In the genomic region with DNA sequence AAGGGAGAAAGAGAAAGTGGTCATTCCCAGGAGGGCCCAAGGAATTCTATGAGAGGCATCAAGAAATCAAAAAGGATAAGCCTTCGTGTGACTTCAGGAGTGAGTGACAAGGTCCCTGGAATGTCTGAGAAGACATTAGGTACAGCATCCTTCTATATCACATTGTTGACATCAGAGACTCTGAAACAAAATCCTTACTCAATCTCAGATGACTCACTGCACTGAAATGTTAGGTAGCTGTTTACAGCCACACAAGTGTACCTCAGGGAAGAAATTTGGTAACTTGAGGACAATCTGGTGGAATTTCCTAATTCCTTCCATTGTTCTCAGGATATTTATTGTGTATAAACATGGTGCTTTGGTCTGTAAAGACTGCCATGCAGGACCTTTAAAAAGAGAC, we compare ENCODE assay signal across 18 cellular contexts. TPM values are rescaled to one million over a fixed set of nuclear protein-coding genes. Genes with fewer than 3 reads are reported as not detected.
DNase-seq lines count a peak whose midpoint lies in the region; TF ChIP-seq lines count a peak whose summit lies in the region.
"Had no signal": no experiment of that assay in that cellular context is flagged by ENCODE, and none has a peak within 500 bp of the region (broad histone marks: within the 10 kb centered on the region; RNA-seq: fewer than 3 reads in every experiment).

No MANE protein-coding gene starts in this region.

- H3K36me3 ChIP-seq in mesendoderm (ENCODE audit: control insufficient read depth, insufficient read depth, low read length): no peaks in the 10 kb centered on the region
- H3K36me3 ChIP-seq: BLaER1, Peyer's patch had no signal

- H3K27me3 Mint-ChIP-seq in HFFc6 (ENCODE audit: insufficient read depth): peaks cover 5% of the 10 kb centered on the region

- no peak overlapping the region for H3K4ac ChIP-seq in mesendoderm (ENCODE audit: low read depth, low read length)

- no peak overlapping the region for H2AK5ac ChIP-seq in mesendoderm (ENCODE audit: low read length)

- no peaks in the 10 kb centered on the region for H3K79me2 ChIP-seq in mesendoderm (ENCODE audit: control insufficient read depth, insufficient read depth, low read length)

- TF ChIP-seq CTCF in AG10803 (conservative IDR thresholded peaks at IDR 0.05; ENCODE audit: low read length) (no peak), HFFc6 (IDR thresholded peaks at IDR 0.05) (no peak)

- H3K4me3 Mint-ChIP-seq in HFFc6: no peak overlapping the region
- H3K4me3 Mint-ChIP-seq: H9 had no signal

- no peak overlapping the region for H3K18ac ChIP-seq in mesendoderm (ENCODE audit: low read length)

- H3K4me3 ChIP-seq in AG10803 (ENCODE audit: low read length): no peak overlapping the region
- H3K4me3 ChIP-seq in mesendoderm (ENCODE audit: low read length): no peak overlapping the region
- H3K4me3 ChIP-seq: BLaER1, K562, Peyer's patch had no signal

- H3K36me3 Mint-ChIP-seq in HFFc6 (ENCODE audit: low read depth): no peaks in the 10 kb centered on the region

- no peaks in the 10 kb centered on the region for H3K9me3 Mint-ChIP-seq in HFFc6
- H3K9me3 Mint-ChIP-seq: H9 had no signal

- no peaks in the 10 kb centered on the region for H3K79me1 ChIP-seq in mesendoderm (ENCODE audit: low read length)

- no peaks in the 10 kb centered on the region for H3K4me1 Mint-ChIP-seq in HFFc6 (ENCODE audit: low read depth)

- H2BK120ac ChIP-seq in mesendoderm (ENCODE audit: low read depth, low read length): no peak overlapping the region

- DNase-seq in AG10803 (ENCODE audit: low read depth): peak; percentile 4
- peak; percentile 52 for DNase-seq in M059J (ENCODE audit: low read depth)
- peak; percentile 3 for DNase-seq in amniotic epithelial cell (ENCODE audit: low read depth)
- peak; percentile 64 for DNase-seq in mesendoderm
- no peak for DNase-seq in cerebellum (ENCODE audit: low spot score)
- no peak for DNase-seq in CD1c-positive myeloid dendritic cell (ENCODE audit: extremely low spot score)
- no peak for DNase-seq in HFFc6
- DNase-seq: H9, NCI-H1092 treated with DMSO at 0.1 percent for 48 hours, NCI-H1694 treated with DMSO at 0.1 percent for 48 hours, NCI-H2171 treated with DMSO at 0.1 percent for 48 hours, NCI-H510A, NCI-H82, Peyer's patch had no signal

- H3K27me3 ChIP-seq in mesendoderm (ENCODE audit: insufficient read depth, low read length, poor library complexity): no peaks in the 10 kb centered on the region
- H3K27me3 ChIP-seq: BLaER1, Peyer's patch had no signal

- no peak overlapping the region for H3K56ac ChIP-seq in mesendoderm (ENCODE audit: low read length)

- no peak overlapping the region for H2BK15ac ChIP-seq in mesendoderm (replicated peaks; ENCODE audit: low read depth)

- no peak overlapping the region for H2BK5ac ChIP-seq in mesendoderm (ENCODE audit: low read length)

- H3K4me1 ChIP-seq in mesendoderm (ENCODE audit: control insufficient read depth, low read depth, low read length): no peaks in the 10 kb centered on the region
- H3K4me1 ChIP-seq: Peyer's patch had no signal

- H4K5ac ChIP-seq in mesendoderm (ENCODE audit: low read length): no peak overlapping the region

- no CpG with 5 or more reads among the region's 1 CpG for WGBS in mesendoderm (ENCODE audit: extremely low coverage, insufficient coverage, low lambda C conversion rate)

- H3K4me2 ChIP-seq in mesendoderm (ENCODE audit: low read length): no peak overlapping the region
- H3K4me2 ChIP-seq: BLaER1 had no signal

- H4K8ac ChIP-seq in mesendoderm (ENCODE audit: low read depth, low read length): no peak overlapping the region

- H3K23ac ChIP-seq in mesendoderm (ENCODE audit: low read length): no peak overlapping the region

- H3K27ac Mint-ChIP-seq in HFFc6: no peak overlapping the region
- H3K27ac Mint-ChIP-seq: H9 had no signal

- no peak overlapping the region for H3K9ac ChIP-seq in mesendoderm (ENCODE audit: low read length)
- H3K9ac ChIP-seq: BLaER1 had no signal

- no peak overlapping the region for H3K27ac ChIP-seq in mesendoderm (ENCODE audit: low read depth, low read length)
- H3K27ac ChIP-seq: BLaER1, HL-60, Peyer's patch had no signal

RNA-seq across cellular contexts. Expression of gene LGALS14, which starts 7.9 kb away (rescaled TPM):
- total RNA-seq in M059J (2014; rRNA removed; shearing (Covaris generic)): not detected in 2 replicates
- polyA plus RNA-seq in mesendoderm (2013, experiment 1 of 2): 0.15 TPM
- polyA plus RNA-seq in mesendoderm (2013, experiment 2 of 2): 0.06 TPM
- not detected for total RNA-seq in cerebellum
- not detected for total RNA-seq in HFFc6 (2021; fragmentation: NEBNext Ultra II Directional; extraction: Animal tissue kit (Norgen Biotek cat#: 25700))
- total RNA-seq: H9, K562, Peyer's patch had no signal
- polyA plus RNA-seq: AG04450, K562 had no signal

RNA-seq across cellular contexts. Expression of gene LGALS16, which starts 40.7 kb away (rescaled TPM):
- total RNA-seq in M059J (2014; rRNA removed; shearing (Covaris generic)): not detected in 2 replicates
- not detected for polyA plus RNA-seq in mesendoderm (2013, experiment 1 of 2)
- not detected for polyA plus RNA-seq in mesendoderm (2013, experiment 2 of 2)
- not detected for total RNA-seq in cerebellum
- not detected for total RNA-seq in HFFc6 (2021; fragmentation: NEBNext Ultra II Directional; extraction: Animal tissue kit (Norgen Biotek cat#: 25700))
- total RNA-seq: H9, K562, Peyer's patch had no signal
- polyA plus RNA-seq: AG04450, K562 had no signal

RNA-seq across cellular contexts. Expression of gene CLC, which starts 41.4 kb away (rescaled TPM):
- not detected in 2 replicates for total RNA-seq in M059J (2014; rRNA removed; shearing (Covaris generic))
- 0.66 TPM for polyA plus RNA-seq in mesendoderm (2013, experiment 1 of 2)
- 1.1 TPM for polyA plus RNA-seq in mesendoderm (2013, experiment 2 of 2)
- total RNA-seq in cerebellum: not detected
- not detected for total RNA-seq in HFFc6 (2021; fragmentation: NEBNext Ultra II Directional; extraction: Animal tissue kit (Norgen Biotek cat#: 25700))
- total RNA-seq: Peyer's patch had no signal
- polyA plus RNA-seq: AG04450 had no signal

Comparison
In these comparisons a context has a peak if more than half of its experiments do, and no peak if none do; other contexts are left out.
1. DNase-seq: peak in AG10803 (single experiment), M059J (single experiment), amniotic epithelial cell (single experiment) and mesendoderm (single experiment); none in cerebellum (single experiment), CD1c-positive myeloid dendritic cell (single experiment) and HFFc6 (single experiment).